In genomic region chr14:96741151-96741977, GRCh38 we compare ENCODE assay signal across 8 cellular contexts. TPM values are rescaled to one million over a fixed set of nuclear protein-coding genes. Genes with fewer than 3 reads are reported as not detected.
DNase-seq lines count a peak whose midpoint lies in the region; ATAC-seq, FAIRE-seq and TF ChIP-seq lines count a peak whose summit lies in the region.

No MANE protein-coding gene starts in this region.

- no peaks in the 10 kb centered on the region for H3K9me3 Mint-ChIP-seq in activated naive CD4-positive, alpha-beta T cell treated with anti-CD3 and anti-CD28 coated beads for 36 hours

- H3K4me2 ChIP-seq in A549 = peak overlapping the region; percentile 97

- no peak for TF ChIP-seq EP300 in A549 (IDR thresholded peaks at IDR 0.05)
- no peak for TF ChIP-seq EP300 in tibial nerve (IDR thresholded peaks at IDR 0.05)

- TF ChIP-seq POLR2A in A549 (IDR thresholded peaks at IDR 0.05; ENCODE audit: low read length) (no peak), tibial nerve (IDR thresholded peaks at IDR 0.05) (no peak)

- H3K4me1 ChIP-seq in A549 (no peaks in the 10 kb centered on the region), pancreas (peaks cover 0 to 3% (median 0%) of the 10 kb centered on the region in 3 donors), tibial nerve (peaks cover 0 to 13% (median 11%) of the 10 kb centered on the region in 4 donors)

- FAIRE-seq in A549 (lab: Jason Lieb, UNC) (no peak), pancreas (lab: Jason Lieb, UNC) (no peak)

- H3K4me3 Mint-ChIP-seq in activated naive CD4-positive, alpha-beta T cell treated with anti-CD3 and anti-CD28 coated beads for 36 hours = peak overlapping the region; percentile 60

- peak; percentile 77 to 90 for TF ChIP-seq RAD21 in A549 (conservative IDR thresholded peaks at IDR 0.05 in 1 of 2, IDR thresholded peaks at IDR 0.05 in 1 of 2)

- H3K4me3 ChIP-seq in A549 (peak overlapping the region; percentile 51), pancreas (peak overlapping the region in 2 of 4 donors; percentile 22 to 48), tibial nerve (peak overlapping the region in 3 of 4 donors; percentile 28 to 46 (median 43))

- H3K27me3 Mint-ChIP-seq in activated naive CD4-positive, alpha-beta T cell treated with anti-CD3 and anti-CD28 coated beads for 36 hours (ENCODE audit: low read depth) = peaks cover 67% of the 10 kb centered on the region

- H3K4me1 Mint-ChIP-seq in activated naive CD4-positive, alpha-beta T cell treated with anti-CD3 and anti-CD28 coated beads for 36 hours (ENCODE audit: low read depth) = peaks cover 5% of the 10 kb centered on the region

- intact Hi-C loops in activated naive CD4-positive, alpha-beta T cell treated with anti-CD3 and anti-CD28 coated beads for 36 hours (cut with micrococcal nuclease) = loop anchor here (1.0 kb wide), 2 partner anchors 157 to 174 kb away; no protein-coding TSS in a partner anchor
- intact Hi-C loops in head of caudate nucleus (cut with DNase I) (loop anchor here (10.0 kb wide), 1 partner anchor 157 kb away; no protein-coding TSS in a partner anchor), pancreas (cut with DNase I) (loop anchor here in 2 of 3 donors (5.0 to 10.0 kb wide), 3 partner anchors 157 to 174 kb away; no protein-coding TSS in a partner anchor)

- H3K36me3 ChIP-seq in pancreas = no peaks in the 10 kb centered on the region
- no peaks in the 10 kb centered on the region for H3K36me3 ChIP-seq in tibial nerve

- ATAC-seq in A549 (peak; percentile 77 to 91), HG03460 (IDR thresholded peaks at IDR 0.05; ENCODE audit: unreplicated experiment) (peak; percentile 83), pancreas (peak; percentile 80 to 99 (median 96))

- POLR2A ChIA-PET in A549 (lab: Yijun Ruan, JAX) = no interaction called here

- in situ Hi-C loops in GM13976 (cut with MboI; ENCODE audit: low sequenced_read_pairs, unreplicated experiment) = no loop called here
- in situ Hi-C loops in SK-MEL-5 (cut with HindIII; ENCODE audit: low pct_unique_long_range_greater_than_20kb, low sequenced_read_pairs) = no loop called here

- peak overlapping the region in 1 of 2 experiments; percentile 38; a peak in 1 of 6 replicates for H3K27ac ChIP-seq in A549
- no peak overlapping the region for H3K27ac ChIP-seq in pancreas
- H3K27ac ChIP-seq in tibial nerve = no peak overlapping the region

- H3K36me3 Mint-ChIP-seq in activated naive CD4-positive, alpha-beta T cell treated with anti-CD3 and anti-CD28 coated beads for 36 hours (ENCODE audit: low read depth) = no peaks in the 10 kb centered on the region

- 16% methylated on average over 36 of the region's 62 CpGs for WGBS in A549 (ENCODE audit: missing lambda C conversion rate)
- 5 to 6% methylated on average over 45 to 62 of the region's 62 CpGs for WGBS in pancreas, 2 donors
- WGBS in tibial nerve, 2 donors = 6% methylated on average over 57 to 59 of the region's 62 CpGs

- peak; percentile 39 to 64 for DNase-seq in A549 (ENCODE audit: low read depth in 1 of 2, low spot score in 1 of 2)
- peak; percentile 89 for DNase-seq in GM13976 (ENCODE audit: low spot score)
- peak; percentile 48 for DNase-seq in SK-MEL-5 (ENCODE audit: low read depth, low spot score)
- peak; percentile 77 for DNase-seq in activated naive CD4-positive, alpha-beta T cell treated with anti-CD3 and anti-CD28 coated beads for 36 hours
- DNase-seq in head of caudate nucleus = peak; percentile 44 to 89 (median 74)
- peak; percentile 21 to 92 (median 66) for DNase-seq in pancreas
- peak in 1 of 2 donors; percentile 37 for DNase-seq in tibial nerve (ENCODE audit: low spot score in 2 of 2)

- H3K9me3 ChIP-seq in A549 = peaks cover 4% of the 10 kb centered on the region
- no peaks in the 10 kb centered on the region for H3K9me3 ChIP-seq in pancreas
- no peaks in the 10 kb centered on the region for H3K9me3 ChIP-seq in tibial nerve

- CTCF ChIA-PET in A549 (lab: Yijun Ruan, JAX) = interaction anchor here (0.6 to 5.1 kb wide), 50 partner anchors 8 to 642 kb away, joined by 3 to 30 read pairs (median 3); no protein-coding TSS in a partner anchor
- CTCF ChIA-PET in activated naive CD4-positive, alpha-beta T cell treated with anti-CD3 and anti-CD28 coated beads for 36 hours (lab: Charles Lee) = interaction anchor here (0.6 to 2.3 kb wide), 14 partner anchors 9 to 622 kb away, joined by 3 to 12 read pairs (median 3); no protein-coding TSS in a partner anchor

- peaks cover 0 to 15% (median 2%) of the 10 kb centered on the region in 4 donors for H3K27me3 ChIP-seq in pancreas
- H3K27me3 ChIP-seq in tibial nerve = peaks cover 0 to 61% of the 10 kb centered on the region in 2 donors

- TF ChIP-seq CTCF in A549 (IDR thresholded peaks at IDR 0.05) (peak; percentile 77), GM13976 (IDR thresholded peaks at IDR 0.05; ENCODE audit: borderline replicate concordance, control extremely low read depth, extremely low read depth, insufficient read depth, missing control alignments) (peak; percentile 97), pancreas (IDR thresholded peaks at IDR 0.05) (peak; percentile 71 to 95 (median 88)), tibial nerve (IDR thresholded peaks at IDR 0.05) (peak; percentile 64 to 94 (median 75))

- no peak overlapping the region for H3K27ac Mint-ChIP-seq in activated naive CD4-positive, alpha-beta T cell treated with anti-CD3 and anti-CD28 coated beads for 36 hours

TF ChIP-seq in A549, 52 proteins besides CTCF, POLR2A, EP300 and RAD21:
- TF ChIP-seq NPAS2 (CRISPR knock-in tag; IDR thresholded peaks at IDR 0.05; ENCODE audit: borderline replicate concordance) (no peak), EHMT2 (IDR thresholded peaks at IDR 0.05; ENCODE audit: low read depth) (no peak), SMC3 (IDR thresholded peaks at IDR 0.05) (peak; percentile 84)

RNA-seq across cellular contexts. Expression of gene VRK1, which starts 55.8 kb away (rescaled TPM):
- polyA plus RNA-seq in A549 (2011; rRNA removed) (20.3 and 34.2 TPM in 2 replicates), A549 (2017; fragmentation: RNase III; extraction: RNeasy Plus Mini Kit Qiagen cat#74134 plus additional on column Dnase treatment) (32.2 to 36.8 TPM (median 33.7 TPM) in 3 replicates), pancreas (1 to 10 TPM; 3.0 to 5.3 TPM)
- 12.1 and 17.6 TPM in 2 replicates for polyA plus RNA-seq in A549 (2012; cell fraction: cytosol; rRNA removed)
- polyA plus RNA-seq in A549 (2012; cell fraction: nucleus; rRNA removed) = 6.6 and 11.5 TPM in 2 replicates
- 15.4 and 17.5 TPM in 2 replicates for polyA minus RNA-seq in A549 (2011; rRNA and poly(A)+ RNA removed)
- 37.1 and 45.6 TPM in 2 replicates for total RNA-seq in SK-MEL-5 (2014; rRNA removed; shearing (Covaris generic))
- polyA plus RNA-seq in SK-MEL-5 (2015; cell fraction: cytosol; rRNA removed) = 19.8 and 23.1 TPM in 2 replicates
- 21.1 and 24.4 TPM in 2 replicates for polyA plus RNA-seq in SK-MEL-5 (2015; cell fraction: nucleus; rRNA removed)
- total RNA-seq in activated naive CD4-positive, alpha-beta T cell treated with anti-CD3 and anti-CD28 coated beads for 36 hours = 10 to 100 TPM; 64.9 to 74.3 TPM
- total RNA-seq in pancreas (1 to 10 TPM; 2.4 to 7.0 (median 3.6) TPM), tibial nerve (10 to 100 TPM in 1 of 4 donors, 1 to 10 TPM in 3; 5.4 to 11.0 (median 9.0) TPM)
